ENCODE assay signal across 31 cellular contexts in the genomic region with DNA sequence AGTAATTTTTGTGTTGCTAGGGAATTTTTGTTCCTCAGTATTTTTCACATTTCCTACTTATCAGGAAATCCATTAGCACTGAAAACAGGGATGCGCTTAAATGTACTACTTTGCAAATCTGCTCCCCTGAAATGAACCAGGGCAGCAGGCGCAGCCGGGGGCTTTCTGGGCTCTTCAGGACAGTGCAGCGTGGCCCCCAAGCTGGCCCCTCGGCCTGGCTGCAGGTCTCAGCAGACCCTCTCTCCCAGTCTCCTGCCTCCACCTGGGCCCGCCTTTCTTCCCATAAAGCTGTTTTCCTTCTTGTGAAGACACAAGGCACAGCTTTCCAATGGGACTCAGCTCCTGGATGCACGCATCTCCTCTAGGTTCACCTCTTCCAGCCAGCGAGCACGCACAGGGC.
"Had no signal": no experiment of that assay in that cellular context is flagged by ENCODE, and none has a peak within 500 bp of the region (broad histone marks: within the 10 kb centered on the region; RNA-seq: fewer than 3 reads in every experiment).

No MANE protein-coding gene starts in this region.

- H3K27me3 Mint-ChIP-seq: activated CD4-positive, alpha-beta T cell treated with anti-CD3 and anti-CD28 coated beads, Interleukin-2, amount 10 ng/mL, durations not matched to agents 24 days and 14 days; activated naive CD4-positive, alpha-beta T cell treated with anti-CD3 and anti-CD28 coated beads, Interleukin-2, amount 50 U/mL, for 24 hours; activated naive CD8-positive, alpha-beta T cell treated with anti-CD3 and anti-CD28 coated beads, Interleukin-2, amount 10 ng/mL, durations not matched to agents 7 days and 5 days; activated T-cell treated with anti-CD3 and anti-CD28 coated beads, Interleukin-2, amount 50 U/mL, for 24 hours had no signal

- H3K27me3 ChIP-seq: body of pancreas, breast epithelium had no signal

- ATAC-seq: activated CD8-positive, alpha-beta T cell treated with anti-CD3 and anti-CD28 coated beads, Interleukin-2, amount 10 ng/mL, durations not matched to agents 7 days and 5 days; body of pancreas had no signal

- H3K27ac Mint-ChIP-seq: activated CD4-positive, alpha-beta T cell treated with anti-CD3 and anti-CD28 coated beads, Interleukin-2, amount 10 ng/mL, durations not matched to agents 24 days and 14 days; activated CD8-positive, alpha-beta T cell treated with anti-CD3 and anti-CD28 coated beads, Interleukin-2, amount 10 ng/mL, durations not matched to agents 7 days and 5 days; activated naive CD4-positive, alpha-beta T cell treated with anti-CD3 and anti-CD28 coated beads, Interleukin-2, amount 50 U/mL, for 24 hours; activated naive CD8-positive, alpha-beta T cell treated with anti-CD3 and anti-CD28 coated beads, Interleukin-2, amount 10 ng/mL, durations not matched to agents 7 days and 5 days; activated T-cell treated with anti-CD3 and anti-CD28 coated beads, Interleukin-2, amount 50 U/mL, for 24 hours; activated T-helper 2 cell treated with anti-CD3 and anti-CD28 coated beads, Interferon-gamma antibody, Interleukin-2, Interleukin-4, amounts not matched to agents 10 μg/mL and 5 μg/mL and 100 μg/mL, durations not matched to agents 14 hours and 24 hours and 36 hours had no signal

- H3K4me1 ChIP-seq: body of pancreas, breast epithelium had no signal

- H3K27ac ChIP-seq: body of pancreas, breast epithelium, KMS-11, PC-9, RWPE1, VCaP had no signal

- H3K36me3 ChIP-seq: breast epithelium had no signal

- H3K9me3 Mint-ChIP-seq: activated CD4-positive, alpha-beta T cell treated with anti-CD3 and anti-CD28 coated beads, Interleukin-2, amount 10 ng/mL, durations not matched to agents 24 days and 14 days; activated naive CD4-positive, alpha-beta T cell treated with anti-CD3 and anti-CD28 coated beads, Interleukin-2, amount 50 U/mL, for 24 hours; activated naive CD8-positive, alpha-beta T cell treated with anti-CD3 and anti-CD28 coated beads, Interleukin-2, amount 10 ng/mL, durations not matched to agents 7 days and 5 days; activated T-cell treated with anti-CD3 and anti-CD28 coated beads, Interleukin-2, amount 50 U/mL, for 24 hours; activated T-helper 2 cell treated with anti-CD3 and anti-CD28 coated beads, Interferon-gamma antibody, Interleukin-2, Interleukin-4, amounts not matched to agents 10 μg/mL and 5 μg/mL and 100 μg/mL, durations not matched to agents 14 hours and 24 hours and 36 hours had no signal

- DNase-seq: activated CD4-positive, alpha-beta T cell treated with anti-CD3 and anti-CD28 coated beads for 1 hour; activated CD4-positive, alpha-beta T cell treated with anti-CD3 and anti-CD28 coated beads, Interleukin-2, amount 10 ng/mL, durations not matched to agents 24 days and 14 days; activated CD4-positive, alpha-beta T cell treated with anti-CD3 and anti-CD28 coated beads, Interleukin-2, amount 50 U/mL, for 48 hours; activated CD4-positive, CD25-positive, alpha-beta regulatory T cell; activated CD8-positive, alpha-beta T cell treated with anti-CD3 and anti-CD28 coated beads, Interleukin-2, amount 10 ng/mL, durations not matched to agents 7 days and 5 days; activated gamma-delta T cell; activated naive CD4-positive, alpha-beta T cell treated with Interleukin-2 at 50 U/mL for 16 hours; activated naive CD8-positive, alpha-beta T cell treated with anti-CD3 and anti-CD28 coated beads, Interleukin-2, amount 10 ng/mL, durations not matched to agents 7 days and 5 days; activated T-cell treated with anti-CD3 and anti-CD28 coated beads, Interleukin-2, amount 50 U/mL, for 24 hours; body of pancreas; MM.1S; MV-4-11; NCI-H1092; NCI-H1436 treated with DMSO at 0.1 percent for 48 hours; NCI-H1694 treated with DMSO at 0.1 percent for 48 hours; NCI-H2029; NCI-H345; NCI-H524 treated with DMSO at 0.1 percent for 48 hours; NCI-H748 treated with DMSO at 0.1 percent for 48 hours; PC-9; Right ventricle myocardium superior; SW 1271; T-helper 1 cell; T-helper 2 cell; T-helper 9 cell had no signal

- H3K9me3 ChIP-seq: body of pancreas, breast epithelium had no signal

- H3K4me3 ChIP-seq: body of pancreas, breast epithelium, PC-9 had no signal

- H3K4me3 Mint-ChIP-seq: activated CD4-positive, alpha-beta T cell treated with anti-CD3 and anti-CD28 coated beads, Interleukin-2, amount 10 ng/mL, durations not matched to agents 24 days and 14 days; activated CD8-positive, alpha-beta T cell treated with anti-CD3 and anti-CD28 coated beads, Interleukin-2, amount 10 ng/mL, durations not matched to agents 7 days and 5 days; activated naive CD4-positive, alpha-beta T cell treated with anti-CD3 and anti-CD28 coated beads, Interleukin-2, amount 50 U/mL, for 24 hours; activated naive CD8-positive, alpha-beta T cell treated with anti-CD3 and anti-CD28 coated beads, Interleukin-2, amount 10 ng/mL, durations not matched to agents 7 days and 5 days; activated T-cell treated with anti-CD3 and anti-CD28 coated beads, Interleukin-2, amount 50 U/mL, for 24 hours had no signal
